Comparison of ENCODE assay signal across 11 cellular contexts in genomic region chr19:7415163-7415856, GRCh38.
DNase-seq lines count a peak whose midpoint lies in the region; ATAC-seq and TF ChIP-seq lines count a peak whose summit lies in the region.
"Had no signal": no experiment of that assay in that cellular context is flagged by ENCODE, and none has a peak within 500 bp of the region (broad histone marks: within the 10 kb centered on the region; RNA-seq: fewer than 3 reads in every experiment).

No MANE protein-coding gene starts in this region.

- POLR2A ChIA-PET in PC-9 (lab: Charles Lee; ENCODE audit: unreplicated experiment) = no interaction called here

- H3F3A ChIP-seq in PC-9 (ENCODE audit: insufficient read depth, low read depth) = peaks cover 24% of the 10 kb centered on the region; the same call in 1 of the 2 replicates

- BruUV-seq in PC-9 (replicated peaks; lab: Mats Ljungman, UMichigan) = no TSS peak

- no peak overlapping the region for H2AFZ ChIP-seq in PC-9

- no peaks in the 10 kb centered on the region for H3K4me1 ChIP-seq in mucosa of descending colon (ENCODE audit: low read depth)
- peaks cover 17% of the 10 kb centered on the region for H3K4me1 ChIP-seq in PC-9 (replicated peaks; ENCODE audit: insufficient read depth)

- H4K20me1 ChIP-seq in PC-9 (ENCODE audit: insufficient read depth) = peaks cover 12% of the 10 kb centered on the region

- intact Hi-C loops in mucosa of descending colon (cut with DNase I, micrococcal nuclease) = no loop called here
- intact Hi-C loops in PC-9 (cut with micrococcal nuclease; ENCODE audit: unreplicated experiment) = no loop called here

- H3K9me2 ChIP-seq in PC-9 (ENCODE audit: insufficient read depth) = no peaks in the 10 kb centered on the region

- H3K9me3 ChIP-seq in mucosa of descending colon (no peaks in the 10 kb centered on the region), PC-9 (ENCODE audit: insufficient read depth, low read depth) (no peaks in the 10 kb centered on the region)
- H3K9me3 ChIP-seq: neutrophil had no signal

- no peak overlapping the region for H3K27ac ChIP-seq in PC-9
- H3K27ac ChIP-seq: neutrophil had no signal

- H3K4me3 ChIP-seq in choroid plexus epithelial cell (ENCODE audit: low read depth, low read length) = no peak overlapping the region
- H3K4me3 ChIP-seq in mucosa of descending colon = no peak overlapping the region
- H3K4me3 ChIP-seq in PC-9 = no peak overlapping the region

- peaks cover 86% of the 10 kb centered on the region for H3K79me2 ChIP-seq in PC-9 (ENCODE audit: low read depth)

- CTCF ChIA-PET in PC-9 (lab: Charles Lee) = no interaction called here

- H3K36me3 ChIP-seq in mucosa of descending colon (ENCODE audit: low read depth) = no peaks in the 10 kb centered on the region
- peaks cover 3% of the 10 kb centered on the region; the same call in 1 of the 2 replicates for H3K36me3 ChIP-seq in PC-9 (ENCODE audit: low read depth)

- no peak overlapping the region for H3K4me2 ChIP-seq in PC-9

- peak; percentile 41 for ATAC-seq in mucosa of descending colon

- H3K27me3 ChIP-seq in PC-9 (ENCODE audit: insufficient read depth, low read depth) = no peaks in the 10 kb centered on the region
- H3K27me3 ChIP-seq: neutrophil had no signal

- DNase-seq in AG09319 (ENCODE audit: extremely low read depth, low read depth) (peak; percentile 48), NCI-H2029 treated with DMSO at 0.1 percent for 48 hours (lab: John Stamatoyannopoulos, UW) (peak; percentile 58), choroid plexus epithelial cell (ENCODE audit: low read depth) (peak; percentile 79), mucosa of descending colon (no peak), activated gamma-delta T cell treated with Interleukin-2 at 50 U/mL for 16 hours (no peak), NCI-H1694 treated with DMSO at 0.1 percent for 48 hours (lab: John Stamatoyannopoulos, UW) (no peak), dermis blood vessel endothelial cell (no peak), PC-9 (no peak)
- DNase-seq: COR-L47, Right ventricle myocardium superior had no signal

- TF ChIP-seq CTCF in AG09319 (IDR thresholded peaks at IDR 0.05; ENCODE audit: low read depth, low read length) (no peak), choroid plexus epithelial cell (conservative IDR thresholded peaks at IDR 0.05; ENCODE audit: low read depth, low read length) (no peak), mucosa of descending colon (IDR thresholded peaks at IDR 0.05) (no peak), PC-9 (conservative IDR thresholded peaks at IDR 0.05) (no peak)

Comparison
In these comparisons a context has a peak if more than half of its experiments do, and no peak if none do; other contexts are left out.
1. DNase-seq: peak in AG09319 (single experiment), NCI-H2029 treated with DMSO at 0.1 percent for 48 hours (single experiment) and choroid plexus epithelial cell (single experiment); none in mucosa of descending colon (0 of 3), activated gamma-delta T cell treated with Interleukin-2 at 50 U/mL for 16 hours (single experiment), NCI-H1694 treated with DMSO at 0.1 percent for 48 hours (single experiment), dermis blood vessel endothelial cell (single experiment) and PC-9 (0 of 2).